Comparison of ENCODE assay signal across 13 cellular contexts in the genomic region with DNA sequence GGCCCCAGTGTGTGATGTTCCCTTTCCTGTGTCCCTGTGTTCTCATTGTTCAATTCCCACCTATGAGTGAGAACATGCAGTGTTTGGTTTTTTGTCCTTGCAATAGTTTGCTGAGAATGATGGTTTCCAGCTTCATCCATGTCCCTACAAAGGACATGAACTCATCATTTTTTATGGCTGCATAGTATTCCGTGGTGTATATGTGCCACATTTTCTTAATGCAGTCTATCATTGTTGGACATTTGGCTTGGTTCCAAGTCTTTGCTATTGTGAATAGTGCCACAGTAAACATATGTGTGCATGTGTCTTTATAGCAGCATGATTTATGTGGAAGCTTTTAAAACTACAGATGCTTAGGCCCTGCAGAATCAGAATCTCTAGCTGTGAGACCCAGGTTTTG. TPM values are rescaled to one million over a fixed set of nuclear protein-coding genes. Genes with fewer than 3 reads are reported as not detected.
"Had no signal": no experiment of that assay in that cellular context is flagged by ENCODE, and none has a peak within 500 bp of the region (broad histone marks: within the 10 kb centered on the region; RNA-seq: fewer than 3 reads in every experiment).

No MANE protein-coding gene starts in this region.

RNA-seq across cellular contexts. Expression of a gene that starts 34.3 kb away (rescaled TPM):
- total RNA-seq: activated B cell treated with CpG ODN at 0.5 μM for 24 hours; activated CD4-positive, alpha-beta memory T cell treated with anti-CD3 and anti-CD28 coated beads for 36 hours; activated CD4-positive, alpha-beta memory T cell treated with anti-CD3 and anti-CD28 coated beads, Interleukin-2, amount 10 ng/mL, durations not matched to agents 7 days and 5 days; activated CD4-positive, alpha-beta T cell treated with anti-CD3 and anti-CD28 coated beads for 36 hours; activated CD4-positive, alpha-beta T cell treated with anti-CD3 and anti-CD28 coated beads, Interleukin-2, amount 10 ng/mL, durations not matched to agents 24 days and 14 days; activated CD4-positive, alpha-beta T cell treated with anti-CD3 and anti-CD28 coated beads, Interleukin-2, amount 10 ng/mL, durations not matched to agents 7 days and 5 days; activated CD8-positive, alpha-beta memory T cell treated with anti-CD3 and anti-CD28 coated beads for 36 hours; activated CD8-positive, alpha-beta memory T cell treated with anti-CD3 and anti-CD28 coated beads, Interleukin-2, amount 10 ng/mL, durations not matched to agents 7 days and 5 days; activated CD8-positive, alpha-beta T cell treated with anti-CD3 and anti-CD28 coated beads for 36 hours; activated CD8-positive, alpha-beta T cell treated with anti-CD3 and anti-CD28 coated beads, Interleukin-2, amount 10 ng/mL, durations not matched to agents 7 days and 5 days; T-helper 17 cell; T-helper 2 cell treated with Interferon-gamma antibody and Interleukin-4, amounts not matched to agents 100 ng/mL and 5 ng/mL, for 36 hours; WTC11 had no signal

RNA-seq across cellular contexts. Expression of a gene that starts 49.5 kb away (rescaled TPM):
- total RNA-seq: activated CD4-positive, alpha-beta memory T cell treated with anti-CD3 and anti-CD28 coated beads, Interleukin-2, amount 10 ng/mL, durations not matched to agents 7 days and 5 days; activated CD4-positive, alpha-beta T cell treated with anti-CD3 and anti-CD28 coated beads for 36 hours; activated CD8-positive, alpha-beta T cell treated with anti-CD3 and anti-CD28 coated beads for 36 hours; T-helper 17 cell had no signal
